8 cellular contexts compared by ENCODE assay signal in the genomic region with DNA sequence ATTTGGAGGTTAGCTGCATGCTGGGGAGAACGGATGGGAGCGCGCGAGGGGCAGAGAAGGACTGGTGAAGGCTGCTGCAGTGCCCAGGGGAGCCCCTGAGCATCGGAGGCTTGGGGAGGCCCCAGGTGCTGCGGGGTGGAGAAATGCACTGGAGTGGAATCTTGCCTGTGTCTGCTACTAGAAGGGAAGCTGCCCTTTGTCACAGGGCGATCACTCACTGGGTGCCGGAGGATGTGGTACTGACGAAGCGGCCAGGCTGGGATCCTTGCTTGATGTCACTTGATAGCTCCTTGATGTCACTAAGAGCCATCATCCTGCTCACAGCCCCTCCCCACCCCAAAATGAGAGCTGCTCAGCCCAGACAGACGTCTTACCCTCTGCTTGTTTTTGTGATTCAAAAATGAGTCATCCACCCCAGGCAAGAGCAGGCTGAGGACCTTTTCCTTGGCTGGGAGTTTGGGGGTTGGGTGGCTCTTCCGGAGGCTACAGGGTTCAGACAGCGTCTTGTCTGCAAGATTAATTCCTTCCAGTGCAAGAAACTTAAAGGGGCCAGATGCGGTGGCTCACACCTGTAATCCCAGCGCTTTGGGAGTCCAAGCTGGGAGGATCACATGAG.
A peak's percentile ranks its signal among the peaks of the same experiment; 100 is the strongest.
DNase-seq lines count a peak whose midpoint lies in the region; ATAC-seq and TF ChIP-seq lines count a peak whose summit lies in the region.

No MANE protein-coding gene starts in this region.

- no peak overlapping the region for H3K9ac ChIP-seq in colonic mucosa (ENCODE audit: low read depth in 2 of 2, low read length in 2 of 2)

- no peaks in the 10 kb centered on the region for H3K27me3 ChIP-seq in colonic mucosa

- H3K9me3 Mint-ChIP-seq in activated naive CD4-positive, alpha-beta T cell treated with anti-CD3 and anti-CD28 coated beads for 36 hours, result no peaks in the 10 kb centered on the region

- H3K9me3 ChIP-seq in colonic mucosa, result no peaks in the 10 kb centered on the region

- CTCF ChIA-PET in activated naive CD4-positive, alpha-beta T cell treated with anti-CD3 and anti-CD28 coated beads for 36 hours (lab: Charles Lee), result no interaction called here

- H3K27ac Mint-ChIP-seq in activated naive CD4-positive, alpha-beta T cell treated with anti-CD3 and anti-CD28 coated beads for 36 hours, result no peak overlapping the region

- peak; percentile 59 for DNase-seq in activated naive CD4-positive, alpha-beta T cell treated with anti-CD3 and anti-CD28 coated beads for 36 hours
- no peak for DNase-seq in activated naive CD4-positive, alpha-beta T cell treated with anti-CD3 and anti-CD28 coated beads, Interleukin-2, amount 50 U/mL, for 16 hours
- DNase-seq in SW 1271 (lab: John Stamatoyannopoulos, UW), result peak; percentile 34 to 78
- peak; percentile 47 for DNase-seq in fibroblast of pulmonary artery (ENCODE audit: low read depth)
- no peak for DNase-seq in stimulated activated naive CD8-positive, alpha-beta T cell treated with anti-CD3 and anti-CD28 coated beads, Interleukin-15, Interleukin-2, amounts not matched to agents 100 U/mL and 50 U/mL, for 24 hours
- DNase-seq in colonic mucosa, result no peak

- H3K4me1 Mint-ChIP-seq in activated naive CD4-positive, alpha-beta T cell treated with anti-CD3 and anti-CD28 coated beads for 36 hours (ENCODE audit: low read depth), result peaks cover 7% of the 10 kb centered on the region

- H3K36me3 Mint-ChIP-seq in activated naive CD4-positive, alpha-beta T cell treated with anti-CD3 and anti-CD28 coated beads for 36 hours (ENCODE audit: low read depth), result no peaks in the 10 kb centered on the region

- peak; percentile 49 for ATAC-seq in stimulated activated naive CD8-positive, alpha-beta T cell treated with anti-CD3 and anti-CD28 coated beads, Interleukin-15, Interleukin-2, amounts not matched to agents 100 U/mL and 50 U/mL, for 24 hours
- ATAC-seq in HG02678 (IDR thresholded peaks at IDR 0.05; ENCODE audit: unreplicated experiment), result no peak
- ATAC-seq in GM21423 (IDR thresholded peaks at IDR 0.05; ENCODE audit: unreplicated experiment), result no peak

- H3K36me3 ChIP-seq in colonic mucosa, result no peaks in the 10 kb centered on the region

- H3K27me3 Mint-ChIP-seq in activated naive CD4-positive, alpha-beta T cell treated with anti-CD3 and anti-CD28 coated beads for 36 hours (ENCODE audit: low read depth), result no peaks in the 10 kb centered on the region

- H3K4me3 Mint-ChIP-seq in activated naive CD4-positive, alpha-beta T cell treated with anti-CD3 and anti-CD28 coated beads for 36 hours, result no peak overlapping the region

- no peak for TF ChIP-seq CTCF in fibroblast of pulmonary artery (IDR thresholded peaks at IDR 0.05; ENCODE audit: low read length, missing control alignments)
- TF ChIP-seq CTCF in colonic mucosa (IDR thresholded peaks at IDR 0.05), result no peak

- H3K4me3 ChIP-seq in fibroblast of pulmonary artery (replicated peaks; ENCODE audit: low read depth, low read length), result no peak overlapping the region
- no peak overlapping the region for H3K4me3 ChIP-seq in colonic mucosa

- intact Hi-C loops in activated naive CD4-positive, alpha-beta T cell treated with anti-CD3 and anti-CD28 coated beads for 36 hours (cut with micrococcal nuclease), result no loop called here
- intact Hi-C loops in colonic mucosa (cut with DNase I), result no loop called here

- H3K27ac ChIP-seq in colonic mucosa, result no peak overlapping the region

- no peaks in the 10 kb centered on the region for H3K4me1 ChIP-seq in colonic mucosa

Comparison
In these comparisons a context has a peak if more than half of its experiments do, and no peak if none do; other contexts are left out.
1. DNase-seq: peak in activated naive CD4-positive, alpha-beta T cell treated with anti-CD3 and anti-CD28 coated beads for 36 hours (single experiment), SW 1271 (2 of 2) and fibroblast of pulmonary artery (single experiment); none in activated naive CD4-positive, alpha-beta T cell treated with anti-CD3 and anti-CD28 coated beads, Interleukin-2, amount 50 U/mL, for 16 hours (single experiment), stimulated activated naive CD8-positive, alpha-beta T cell treated with anti-CD3 and anti-CD28 coated beads, Interleukin-15, Interleukin-2, amounts not matched to agents 100 U/mL and 50 U/mL, for 24 hours (single experiment) and colonic mucosa (single experiment).